25 cellular contexts compared by ENCODE assay signal in genomic region chr4:95249402-95250043, GRCh38.
DNase-seq lines count a peak whose midpoint lies in the region; ATAC-seq lines count a peak whose summit lies in the region.
"Had no signal": no experiment of that assay in that cellular context is flagged by ENCODE, and none has a peak within 500 bp of the region (broad histone marks: within the 10 kb centered on the region; RNA-seq: fewer than 3 reads in every experiment).

No MANE protein-coding gene starts in this region.

- H4K91ac ChIP-seq in trophoblast cell (ENCODE audit: low read depth, low read length), result no peak overlapping the region

- no peak overlapping the region for H3K9ac ChIP-seq in trophoblast cell (ENCODE audit: low read length)
- H3K9ac ChIP-seq: parathyroid adenoma had no signal

- POLR2A ChIA-PET in naive thymus-derived CD4-positive, alpha-beta T cell (lab: Charles Lee), result no interaction called here

- H3K4me1 ChIP-seq in trophoblast cell (ENCODE audit: control insufficient read depth in 1 of 2, insufficient read depth in 2 of 2, low read length in 2 of 2), result peaks cover 0 to 2% of the 10 kb centered on the region in 2 experiments
- no peaks in the 10 kb centered on the region for H3K4me1 ChIP-seq in naive thymus-derived CD4-positive, alpha-beta T cell (ENCODE audit: control insufficient read depth in 2 of 2, insufficient read depth in 2 of 2, low read length in 2 of 2)
- H3K4me1 ChIP-seq: breast epithelium, parathyroid adenoma, Peyer's patch had no signal

- H3K79me2 ChIP-seq in trophoblast cell (ENCODE audit: control insufficient read depth, insufficient read depth, low read length, poor library complexity), result no peaks in the 10 kb centered on the region
- H3K79me2 ChIP-seq: parathyroid adenoma had no signal

- no peak overlapping the region for H3K4me3 ChIP-seq in trophoblast cell (ENCODE audit: low read depth, low read length)
- H3K4me3 ChIP-seq in naive thymus-derived CD4-positive, alpha-beta T cell (ENCODE audit: low read length), result no peak overlapping the region
- H3K4me3 ChIP-seq in H7 (ENCODE audit: insufficient read depth, low read depth, low read length), result no peak overlapping the region
- H3K4me3 ChIP-seq: breast epithelium, GM12878, Peyer's patch, thyroid gland had no signal

- ATAC-seq in activated T-cell treated with anti-CD3 and anti-CD28 coated beads, Interleukin-2, amount 50 U/mL, for 4 hours, result peak; percentile 77 to 82
- ATAC-seq in naive thymus-derived CD4-positive, alpha-beta T cell, result no peak
- ATAC-seq in left cardiac atrium, result no peak
- ATAC-seq: GM12878, WTC11 had no signal

- H2BK5ac ChIP-seq in trophoblast cell (ENCODE audit: low read depth, low read length, poor library complexity), result no peak overlapping the region

- H3K27ac Mint-ChIP-seq in T-helper 2 cell treated with Interferon-gamma antibody and Interleukin-4, amounts not matched to agents 5 μg/mL and 100 μg/mL, for 36 hours, result peak overlapping the region; percentile 33
- peak overlapping the region; percentile 88 for H3K27ac Mint-ChIP-seq in activated T-helper 2 cell treated with anti-CD3 and anti-CD28 coated beads, Interferon-gamma antibody, Interleukin-2, Interleukin-4, amounts not matched to agents 10 μg/mL and 5 μg/mL and 100 μg/mL, durations not matched to agents 14 hours and 24 hours and 36 hours
- no peak overlapping the region for H3K27ac Mint-ChIP-seq in naive thymus-derived CD4-positive, alpha-beta T cell
- H3K27ac Mint-ChIP-seq: activated naive CD4-positive, alpha-beta T cell treated with anti-CD3 and anti-CD28 coated beads for 36 hours; B cell; WTC11 had no signal

- no peak overlapping the region for H2BK12ac ChIP-seq in trophoblast cell (ENCODE audit: low read length)

- H3K27me3 Mint-ChIP-seq in activated T-cell treated with anti-CD3 and anti-CD28 coated beads, Interleukin-2, amount 50 U/mL, for 4 hours (ENCODE audit: low read depth), result no peaks in the 10 kb centered on the region
- H3K27me3 Mint-ChIP-seq in T-helper 2 cell treated with Interferon-gamma antibody and Interleukin-4, amounts not matched to agents 5 μg/mL and 100 μg/mL, for 36 hours (ENCODE audit: low read depth), result no peaks in the 10 kb centered on the region
- H3K27me3 Mint-ChIP-seq in activated T-helper 2 cell treated with anti-CD3 and anti-CD28 coated beads, Interferon-gamma antibody, Interleukin-2, Interleukin-4, amounts not matched to agents 10 μg/mL and 5 μg/mL and 100 μg/mL, durations not matched to agents 14 hours and 24 hours and 36 hours (ENCODE audit: low read depth), result no peaks in the 10 kb centered on the region
- no peaks in the 10 kb centered on the region for H3K27me3 Mint-ChIP-seq in naive thymus-derived CD4-positive, alpha-beta T cell
- H3K27me3 Mint-ChIP-seq: B cell; stimulated activated naive CD8-positive, alpha-beta T cell treated with anti-CD3 and anti-CD28 coated beads, Interleukin-15, Interleukin-2, amounts not matched to agents 100 ng/mL and 50 ng/mL, for 24 hours had no signal

- H3K9me3 ChIP-seq in trophoblast cell (ENCODE audit: insufficient read depth, low read depth, low read length), result no peaks in the 10 kb centered on the region
- no peaks in the 10 kb centered on the region for H3K9me3 ChIP-seq in naive thymus-derived CD4-positive, alpha-beta T cell (ENCODE audit: control insufficient read depth in 2 of 3, low read length in 3 of 3)
- H3K9me3 ChIP-seq: breast epithelium, Peyer's patch, thyroid gland had no signal

- H3K27ac ChIP-seq in trophoblast cell (ENCODE audit: low read depth, low read length), result no peak overlapping the region
- no peak overlapping the region for H3K27ac ChIP-seq in naive thymus-derived CD4-positive, alpha-beta T cell (ENCODE audit: low read depth, low read length)
- H3K27ac ChIP-seq: breast epithelium, parathyroid adenoma, Peyer's patch had no signal

- no peak overlapping the region for H3K4ac ChIP-seq in trophoblast cell (ENCODE audit: low read depth, low read length)

- no peak overlapping the region for H3K14ac ChIP-seq in trophoblast cell (ENCODE audit: low read length)

- H3K18ac ChIP-seq in trophoblast cell (ENCODE audit: low read length), result peak overlapping the region; percentile 35

- H3K27me3 ChIP-seq in trophoblast cell (ENCODE audit: insufficient read depth, low read length) (no peaks in the 10 kb centered on the region), H7 (ENCODE audit: control insufficient read depth, insufficient read depth, low read length) (no peaks in the 10 kb centered on the region)
- H3K27me3 ChIP-seq in naive thymus-derived CD4-positive, alpha-beta T cell (ENCODE audit: control insufficient read depth in 2 of 2, insufficient read depth in 2 of 2, low read length in 2 of 2), result no peaks in the 10 kb centered on the region
- H3K27me3 ChIP-seq: breast epithelium, Peyer's patch, thyroid gland had no signal

- intact Hi-C loops in activated T-helper 2 cell treated with anti-CD3 and anti-CD28 coated beads, Interferon-gamma antibody, Interleukin-2, Interleukin-4, amounts not matched to agents 10 μg/mL and 5 μg/mL and 100 μg/mL, durations not matched to agents 14 hours and 24 hours and 36 hours (cut with micrococcal nuclease), result loop anchor here (1.0 to 2.0 kb wide), 7 partner anchors 17 to 911 kb away; no protein-coding TSS in a partner anchor
- intact Hi-C loops in naive thymus-derived CD4-positive, alpha-beta T cell (cut with micrococcal nuclease), result no loop called here
- intact Hi-C loops in left cardiac atrium (cut with DNase I), result no loop called here

- no peaks in the 10 kb centered on the region for H3K36me3 Mint-ChIP-seq in activated T-cell treated with anti-CD3 and anti-CD28 coated beads, Interleukin-2, amount 50 U/mL, for 4 hours (ENCODE audit: insufficient read depth)
- H3K36me3 Mint-ChIP-seq in T-helper 2 cell treated with Interferon-gamma antibody and Interleukin-4, amounts not matched to agents 5 μg/mL and 100 μg/mL, for 36 hours (ENCODE audit: low read depth), result no peaks in the 10 kb centered on the region
- H3K36me3 Mint-ChIP-seq in activated T-helper 2 cell treated with anti-CD3 and anti-CD28 coated beads, Interferon-gamma antibody, Interleukin-2, Interleukin-4, amounts not matched to agents 10 μg/mL and 5 μg/mL and 100 μg/mL, durations not matched to agents 14 hours and 24 hours and 36 hours (ENCODE audit: low read depth), result peaks cover 19% of the 10 kb centered on the region
- H3K36me3 Mint-ChIP-seq in naive thymus-derived CD4-positive, alpha-beta T cell, result no peaks in the 10 kb centered on the region
- H3K36me3 Mint-ChIP-seq: WTC11 had no signal

- peaks cover 2% of the 10 kb centered on the region for H3K4me1 Mint-ChIP-seq in activated T-cell treated with anti-CD3 and anti-CD28 coated beads, Interleukin-2, amount 50 U/mL, for 4 hours (ENCODE audit: low read depth)
- peaks cover 24% of the 10 kb centered on the region for H3K4me1 Mint-ChIP-seq in T-helper 2 cell treated with Interferon-gamma antibody and Interleukin-4, amounts not matched to agents 5 μg/mL and 100 μg/mL, for 36 hours (ENCODE audit: low read depth)
- peaks cover 34% of the 10 kb centered on the region for H3K4me1 Mint-ChIP-seq in activated T-helper 2 cell treated with anti-CD3 and anti-CD28 coated beads, Interferon-gamma antibody, Interleukin-2, Interleukin-4, amounts not matched to agents 10 μg/mL and 5 μg/mL and 100 μg/mL, durations not matched to agents 14 hours and 24 hours and 36 hours (ENCODE audit: low read depth)
- H3K4me1 Mint-ChIP-seq in naive thymus-derived CD4-positive, alpha-beta T cell, result no peaks in the 10 kb centered on the region
- H3K4me1 Mint-ChIP-seq: B cell, neural crest cell had no signal

- H4K8ac ChIP-seq in trophoblast cell (ENCODE audit: low read depth, low read length), result no peak overlapping the region

- WGBS in trophoblast cell (ENCODE audit: extremely low coverage, insufficient coverage, insufficient read length), result no CpG with 5 or more reads among the region's 3 CpGs

- CTCF ChIA-PET in naive thymus-derived CD4-positive, alpha-beta T cell (lab: Charles Lee), result no interaction called here

- H3K9me3 Mint-ChIP-seq in activated T-cell treated with anti-CD3 and anti-CD28 coated beads, Interleukin-2, amount 50 U/mL, for 4 hours, result no peaks in the 10 kb centered on the region
- H3K9me3 Mint-ChIP-seq in T-helper 2 cell treated with Interferon-gamma antibody and Interleukin-4, amounts not matched to agents 5 μg/mL and 100 μg/mL, for 36 hours, result peaks cover 9% of the 10 kb centered on the region
- H3K9me3 Mint-ChIP-seq in activated T-helper 2 cell treated with anti-CD3 and anti-CD28 coated beads, Interferon-gamma antibody, Interleukin-2, Interleukin-4, amounts not matched to agents 10 μg/mL and 5 μg/mL and 100 μg/mL, durations not matched to agents 14 hours and 24 hours and 36 hours, result peaks cover 18% of the 10 kb centered on the region
- H3K9me3 Mint-ChIP-seq in naive thymus-derived CD4-positive, alpha-beta T cell, result no peaks in the 10 kb centered on the region
- H3K9me3 Mint-ChIP-seq: activated naive CD4-positive, alpha-beta T cell treated with anti-CD3 and anti-CD28 coated beads for 36 hours; neural crest cell; stimulated activated naive CD8-positive, alpha-beta T cell treated with anti-CD3 and anti-CD28 coated beads, Interleukin-15, Interleukin-2, amounts not matched to agents 100 ng/mL and 50 ng/mL, for 24 hours; WTC11 had no signal

- H3K79me1 ChIP-seq in trophoblast cell (ENCODE audit: low read length), result peaks cover 2% of the 10 kb centered on the region

- no peak overlapping the region for H2AK5ac ChIP-seq in trophoblast cell (ENCODE audit: low read length)

- H2BK120ac ChIP-seq in trophoblast cell (ENCODE audit: insufficient read depth, low read length, poor library complexity), result no peak overlapping the region

- H4K12ac ChIP-seq in trophoblast cell (ENCODE audit: low read depth, low read length), result no peak overlapping the region

- H3K4me3 Mint-ChIP-seq in activated T-cell treated with anti-CD3 and anti-CD28 coated beads, Interleukin-2, amount 50 U/mL, for 4 hours, result no peak overlapping the region
- no peak overlapping the region for H3K4me3 Mint-ChIP-seq in T-helper 2 cell treated with Interferon-gamma antibody and Interleukin-4, amounts not matched to agents 5 μg/mL and 100 μg/mL, for 36 hours
- no peak overlapping the region for H3K4me3 Mint-ChIP-seq in activated T-helper 2 cell treated with anti-CD3 and anti-CD28 coated beads, Interferon-gamma antibody, Interleukin-2, Interleukin-4, amounts not matched to agents 10 μg/mL and 5 μg/mL and 100 μg/mL, durations not matched to agents 14 hours and 24 hours and 36 hours (ENCODE audit: low read depth)
- H3K4me3 Mint-ChIP-seq in naive thymus-derived CD4-positive, alpha-beta T cell, result no peak overlapping the region
- H3K4me3 Mint-ChIP-seq: activated naive CD4-positive, alpha-beta T cell treated with anti-CD3 and anti-CD28 coated beads for 36 hours; B cell; neural crest cell; stimulated activated naive CD8-positive, alpha-beta T cell treated with anti-CD3 and anti-CD28 coated beads, Interleukin-15, Interleukin-2, amounts not matched to agents 100 ng/mL and 50 ng/mL, for 24 hours; WTC11 had no signal

- H3K36me3 ChIP-seq in trophoblast cell (ENCODE audit: control insufficient read depth in 1 of 2, insufficient read depth in 2 of 2, low read length in 2 of 2), result peaks cover 6 to 16% of the 10 kb centered on the region in 2 experiments
- no peaks in the 10 kb centered on the region for H3K36me3 ChIP-seq in naive thymus-derived CD4-positive, alpha-beta T cell (ENCODE audit: control insufficient read depth in 2 of 3, insufficient read depth in 3 of 3, low read length in 3 of 3)
- H3K36me3 ChIP-seq in H7 (replicated peaks; ENCODE audit: control insufficient read depth, insufficient read depth, low read length), result no peaks in the 10 kb centered on the region
- H3K36me3 ChIP-seq: breast epithelium, Peyer's patch, thyroid gland had no signal

- no peak overlapping the region for H3K4me2 ChIP-seq in trophoblast cell (ENCODE audit: low read length)

- H3K23ac ChIP-seq in trophoblast cell (ENCODE audit: low read length), result no peak overlapping the region

- DNase-seq in activated T-cell treated with anti-CD3 and anti-CD28 coated beads, Interleukin-2, amount 50 U/mL, for 4 hours, result no peak
- DNase-seq in activated T-cell treated with anti-CD3 and anti-CD28 coated beads, Interleukin-2, amount 50 U/mL, for 1 hour, result no peak
- DNase-seq in T-helper 2 cell treated with Interferon-gamma antibody and Interleukin-4, amounts not matched to agents 5 μg/mL and 100 μg/mL, for 36 hours (ENCODE audit: low spot score), result peak; percentile 54
- no peak for DNase-seq in activated T-helper 2 cell treated with anti-CD3 and anti-CD28 coated beads, Interferon-gamma antibody, Interleukin-2, Interleukin-4, amounts not matched to agents 10 μg/mL and 5 μg/mL and 100 μg/mL, durations not matched to agents 14 hours and 24 hours and 36 hours (ENCODE audit: low spot score)
- no peak for DNase-seq in trophoblast cell
- no peak for DNase-seq in naive thymus-derived CD4-positive, alpha-beta T cell
- no peak for DNase-seq in left cardiac atrium
- no peak for DNase-seq in H7
- DNase-seq: DMS153, hypothalamus, NCI-H1048, NCI-H2107, NCI-H748 treated with DMSO at 0.1 percent for 48 hours, Peyer's patch, SHP77 treated with DMSO at 0.1 percent for 48 hours, small intestine, thyroid gland had no signal

- no peak overlapping the region for H2AFZ ChIP-seq in trophoblast cell (ENCODE audit: insufficient read depth, low read length, poor library complexity)
- H2AFZ ChIP-seq: parathyroid adenoma had no signal

Comparison
In these comparisons a context has a peak if more than half of its experiments do, and no peak if none do; other contexts are left out.
1. ATAC-seq: peak in activated T-cell treated with anti-CD3 and anti-CD28 coated beads, Interleukin-2, amount 50 U/mL, for 4 hours (2 of 2); none in naive thymus-derived CD4-positive, alpha-beta T cell (single experiment) and left cardiac atrium (0 of 2).
2. H3K27ac Mint-ChIP-seq: peak in T-helper 2 cell treated with Interferon-gamma antibody and Interleukin-4, amounts not matched to agents 5 μg/mL and 100 μg/mL, for 36 hours (single experiment) and activated T-helper 2 cell treated with anti-CD3 and anti-CD28 coated beads, Interferon-gamma antibody, Interleukin-2, Interleukin-4, amounts not matched to agents 10 μg/mL and 5 μg/mL and 100 μg/mL, durations not matched to agents 14 hours and 24 hours and 36 hours (single experiment); none in naive thymus-derived CD4-positive, alpha-beta T cell (0 of 9).